Comparison of ENCODE assay signal across 8 cellular contexts in the genomic region with DNA sequence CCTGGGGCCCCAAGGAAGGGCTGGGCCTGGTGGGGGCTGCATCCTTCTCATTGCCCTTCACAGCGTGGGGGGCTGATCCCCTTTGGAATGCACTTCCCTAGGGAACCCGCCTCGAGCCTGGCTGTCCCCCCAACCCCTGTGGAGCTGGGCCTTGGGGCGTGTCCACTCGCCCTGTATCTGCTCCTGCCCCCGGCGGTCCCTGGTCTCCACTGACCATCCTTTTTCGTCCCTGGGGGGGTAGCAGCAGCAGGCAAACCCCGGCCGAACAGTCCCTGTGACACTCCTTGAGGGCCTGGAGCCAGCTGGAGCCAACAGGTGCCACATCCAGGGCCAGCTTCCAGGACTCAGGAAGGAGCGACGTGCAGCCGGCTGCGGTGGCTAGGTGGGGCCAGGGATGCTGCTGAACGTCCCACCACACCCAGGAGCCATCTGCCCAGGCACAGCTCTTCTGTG. TPM values are rescaled to one million over a fixed set of nuclear protein-coding genes. Genes with fewer than 3 reads are reported as not detected.
A peak's percentile ranks its signal among the peaks of the same experiment; 100 is the strongest.
DNase-seq lines count a peak whose midpoint lies in the region; FAIRE-seq and TF ChIP-seq lines count a peak whose summit lies in the region.
"Had no signal": no experiment of that assay in that cellular context is flagged by ENCODE, and none has a peak within 500 bp of the region (broad histone marks: within the 10 kb centered on the region; RNA-seq: fewer than 3 reads in every experiment).

No MANE protein-coding gene starts in this region.

- H3K9me3 ChIP-seq in BLaER1 treated with 17β-estradiol and CSF1 and Interleukin-3, amounts not matched to agents 10 nM and 100 nM (replicated peaks in 1 of 11) = peaks cover 0 to 4% (median under 1%) of the 10 kb centered on the region in 11 experiments; a peak in 5 of 22 replicates
- no peaks in the 10 kb centered on the region for H3K9me3 ChIP-seq in kidney (ENCODE audit: control insufficient read depth in 1 of 2, low read length in 2 of 2)

- H3K4me2 ChIP-seq in BLaER1 treated with 17β-estradiol and CSF1 and Interleukin-3, amounts not matched to agents 10 nM and 100 nM = peak overlapping the region; percentile 78 to 99 (median 87)

- no peaks in the 10 kb centered on the region for H4K20me1 ChIP-seq in BLaER1 treated with 17β-estradiol and CSF1 and Interleukin-3, amounts not matched to agents 10 nM and 100 nM

- H3K4me1 ChIP-seq in BLaER1 treated with 17β-estradiol and CSF1 and Interleukin-3, amounts not matched to agents 10 nM and 100 nM = peaks cover 75 to 79% (median 77%) of the 10 kb centered on the region in 10 experiments
- H3K4me1 ChIP-seq in kidney (ENCODE audit: control insufficient read depth in 1 of 2, insufficient read depth in 1 of 2, low read depth in 1 of 2, low read length in 2 of 2) = no peaks in the 10 kb centered on the region

- intact Hi-C loops in kidney (cut with DNase I) = no loop called here

- peak overlapping the region; percentile 16 to 70 (median 63); a peak in 18 of 22 replicates for H3K27ac ChIP-seq in BLaER1 treated with 17β-estradiol and CSF1 and Interleukin-3, amounts not matched to agents 10 nM and 100 nM
- H3K27ac ChIP-seq in kidney (ENCODE audit: low read depth in 2 of 2, low read length in 2 of 2) = no peak overlapping the region

- peak overlapping the region; percentile 46 to 68 (median 61); a peak in 18 of 22 replicates for H3K9ac ChIP-seq in BLaER1 treated with 17β-estradiol and CSF1 and Interleukin-3, amounts not matched to agents 10 nM and 100 nM
- no peak overlapping the region for H3K9ac ChIP-seq in kidney (ENCODE audit: low read length in 2 of 2)

- peak overlapping the region in 2 of 10 experiments; percentile 16 to 19; a peak in 4 of 20 replicates for H3K4me3 ChIP-seq in BLaER1 treated with 17β-estradiol and CSF1 and Interleukin-3, amounts not matched to agents 10 nM and 100 nM
- H3K4me3 ChIP-seq in kidney (ENCODE audit: low read length in 2 of 2) = no peak overlapping the region

- DNase-seq in DMS79 treated with DMSO at 0.1 percent for 48 hours (lab: John Stamatoyannopoulos, UW) = peak; percentile 94
- peak; percentile 82 for DNase-seq in NCI-H510A (lab: John Stamatoyannopoulos, UW)
- DNase-seq in kidney = peak; percentile 70
- no peak for DNase-seq in HCEC 1CT
- DNase-seq in NCI-H2029 treated with DMSO at 0.1 percent for 48 hours (lab: John Stamatoyannopoulos, UW) = no peak
- no peak for DNase-seq in kidney tubule cell (ENCODE audit: low spot score)

- no peaks in the 10 kb centered on the region for H3K36me3 ChIP-seq in BLaER1 treated with 17β-estradiol and CSF1 and Interleukin-3, amounts not matched to agents 10 nM and 100 nM
- H3K36me3 ChIP-seq in kidney (ENCODE audit: control insufficient read depth in 1 of 2, insufficient read depth in 2 of 2, low read length in 2 of 2) = no peaks in the 10 kb centered on the region

- no peak for FAIRE-seq in kidney (lab: Jason Lieb, UNC)
- FAIRE-seq: astrocyte had no signal

- no peak for TF ChIP-seq CTCF in kidney (IDR thresholded peaks at IDR 0.05; ENCODE audit: borderline replicate concordance, extremely low read depth, insufficient read depth)

- no peaks in the 10 kb centered on the region for H3K27me3 ChIP-seq in BLaER1 treated with 17β-estradiol and CSF1 and Interleukin-3, amounts not matched to agents 10 nM and 100 nM

RNA-seq across cellular contexts. Expression of a gene that starts 9.4 kb away (rescaled TPM):
- total RNA-seq in kidney = 4.2 TPM
- polyA plus RNA-seq in kidney (ENCODE audit: insufficient read depth, low read depth, low replicate concordance) = 0.17 TPM

RNA-seq across cellular contexts. Expression of a gene that starts 53.7 kb away (rescaled TPM):
- 6.3 TPM for total RNA-seq in kidney
- polyA plus RNA-seq in kidney (ENCODE audit: insufficient read depth, low read depth, low replicate concordance) = 4.1 TPM

Comparison
In these comparisons a context has a peak if more than half of its experiments do, and no peak if none do; other contexts are left out.
1. H3K27ac ChIP-seq: peak in BLaER1 treated with 17β-estradiol and CSF1 and Interleukin-3, amounts not matched to agents 10 nM and 100 nM (11 of 11); none in kidney (0 of 2).
2. H3K9ac ChIP-seq: peak in BLaER1 treated with 17β-estradiol and CSF1 and Interleukin-3, amounts not matched to agents 10 nM and 100 nM (11 of 11); none in kidney (0 of 2).
3. DNase-seq: peak in DMS79 treated with DMSO at 0.1 percent for 48 hours (single experiment), NCI-H510A (single experiment) and kidney (single experiment); none in HCEC 1CT (single experiment), NCI-H2029 treated with DMSO at 0.1 percent for 48 hours (single experiment) and kidney tubule cell (single experiment).